8 cellular contexts compared by ENCODE assay signal in genomic region chr5:141094481-141095262, GRCh38. TPM values are rescaled to one million over a fixed set of nuclear protein-coding genes. Genes with fewer than 3 reads are reported as not detected.
DNase-seq lines count a peak whose midpoint lies in the region; ATAC-seq, FAIRE-seq and TF ChIP-seq lines count a peak whose summit lies in the region.

Gene PCDHB2, plus strand, starts transcription at chr5:141094615. Its CDS starts 176 bp downstream, at chr5:141094791.

- intact Hi-C loops in thyroid gland (cut with DNase I): no loop called here

- no peaks in the 10 kb centered on the region for H3K9me3 ChIP-seq in thyroid gland

- no peak within 1 kb of the TSS for H3K27ac ChIP-seq in thyroid gland

- no peak for FAIRE-seq in GM12892 (lab: Jason Lieb, UNC)

- TF ChIP-seq POLR2A in thyroid gland (IDR thresholded peaks at IDR 0.05) (no peak), GM12892 (IDR thresholded peaks at IDR 0.05; ENCODE audit: low read depth, low read length) (no peak)

- ATAC-seq in GM19023 (IDR thresholded peaks at IDR 0.05; ENCODE audit: unreplicated experiment) (no peak), HG02973 (IDR thresholded peaks at IDR 0.05; ENCODE audit: unreplicated experiment) (no peak)

- no peaks in the 10 kb centered on the region for H3K36me3 ChIP-seq in thyroid gland

- TF ChIP-seq CTCF in thyroid gland (IDR thresholded peaks at IDR 0.05): peak in 3 of 6 experiments; percentile 10 to 39 (median 26)

- no peaks in the 10 kb centered on the region for H3K27me3 ChIP-seq in thyroid gland

- WGBS in thyroid gland, 2 donors: 14 to 17% methylated on average over 29 of the region's 29 CpGs

- DNase-seq in EL (peak; percentile 51), NCI-H2171 (lab: John Stamatoyannopoulos, UW) (peak; percentile 71), astrocyte of the hippocampus (ENCODE audit: low read depth, low spot score) (peak; percentile 38), iPS-NIHi11 (ENCODE audit: low spot score) (peak; percentile 67), thyroid gland (peak; percentile 3 to 19), GM12892 (ENCODE audit: insufficient read length) (no peak)

- H3K4me1 ChIP-seq in thyroid gland: no peaks in the 10 kb centered on the region

- peak within 1 kb of the TSS in 1 of 3 donors; percentile 22 for H3K4me3 ChIP-seq in thyroid gland (replicated peaks in 1 of 3)

RNA-seq across cellular contexts. Expression of gene PCDHB2, which starts in this region (rescaled TPM):
- total RNA-seq in thyroid gland: 1 to 10 TPM; 1.2 to 4.2 (median 3.2) TPM
- not detected for polyA plus RNA-seq in GM12892 (2012; ENCODE audit: missing spikeins)
